17 cellular contexts compared by ENCODE assay signal in genomic region chr4:165457793-165458192, GRCh38.
DNase-seq lines count a peak whose midpoint lies in the region; ATAC-seq, FAIRE-seq and TF ChIP-seq lines count a peak whose summit lies in the region.
"Had no signal": no experiment of that assay in that cellular context is flagged by ENCODE, and none has a peak within 500 bp of the region (broad histone marks: within the 10 kb centered on the region; RNA-seq: fewer than 3 reads in every experiment).

No MANE protein-coding gene starts in this region.

- H3K36me3 ChIP-seq in osteoblast (ENCODE audit: insufficient read depth, low read length) = no peaks in the 10 kb centered on the region
- H3K36me3 ChIP-seq: BLaER1 had no signal

- intact Hi-C loops in sciatic nerve (cut with DNase I) = no loop called here

- H3K9me3 ChIP-seq in osteoblast (ENCODE audit: low read depth, low read length) = no peaks in the 10 kb centered on the region
- H3K9me3 ChIP-seq: BLaER1, SK-N-SH had no signal

- H3K4me3 ChIP-seq in osteoblast (ENCODE audit: insufficient read depth, low read length) = no peak overlapping the region
- H3K4me3 ChIP-seq: BLaER1 had no signal

- H4K20me1 ChIP-seq in osteoblast (ENCODE audit: insufficient read depth, low read length) = no peaks in the 10 kb centered on the region
- H4K20me1 ChIP-seq: BLaER1 had no signal

- in situ Hi-C loops in G401 (cut with HindIII; ENCODE audit: low sequenced_read_pairs) = no loop called here

- no peaks in the 10 kb centered on the region for H3K27me3 ChIP-seq in osteoblast (ENCODE audit: insufficient read depth, low read length)
- H3K27me3 ChIP-seq: BLaER1 had no signal

- ATAC-seq in sciatic nerve = no peak
- ATAC-seq: Panc1, Right ventricle myocardium inferior had no signal

- no peak overlapping the region for H2AFZ ChIP-seq in osteoblast (ENCODE audit: low read length)

- FAIRE-seq in RCC 7860 (lab: Jason Lieb, UNC) = no peak

- no peaks in the 10 kb centered on the region for H3K79me2 ChIP-seq in osteoblast (ENCODE audit: insufficient read depth, low read length)

- no peak for TF ChIP-seq CTCF in osteoblast (IDR thresholded peaks at IDR 0.05; ENCODE audit: extremely low read depth, low read depth, low read length)

- DNase-seq in G401 (ENCODE audit: low spot score) (peak; percentile 49), NCI-H446 treated with DMSO at 0.1 percent for 48 hours (lab: John Stamatoyannopoulos, UW) (peak; percentile 28), caudate nucleus (lab: John Stamatoyannopoulos, UW) (no peak), osteoblast (ENCODE audit: insufficient read length, low spot score, missing footprints) (peak; percentile 17), RCC 7860 (ENCODE audit: low spot score) (no peak), sciatic nerve (ENCODE audit: low spot score) (no peak), DMS79 (lab: John Stamatoyannopoulos, UW) (no peak)
- DNase-seq: H9, IMR-90, Kasumi-1, MM.1S, NCI-H1105, NCI-H187, SK-N-SH had no signal

- H3K27ac ChIP-seq in caudate nucleus (ENCODE audit: low read depth, low read length) (peak overlapping the region; percentile 8), osteoblast (ENCODE audit: low read depth, low read length) (no peak overlapping the region)
- H3K27ac ChIP-seq: BLaER1 had no signal

- no peak overlapping the region for H3K4me2 ChIP-seq in osteoblast (ENCODE audit: insufficient read depth, low read length)
- H3K4me2 ChIP-seq: BLaER1, SK-N-SH had no signal

- peaks cover 6% of the 10 kb centered on the region for H3K4me1 ChIP-seq in osteoblast (ENCODE audit: insufficient read depth, low read length)
- H3K4me1 ChIP-seq: BLaER1 had no signal

Comparison
In these comparisons a context has a peak if more than half of its experiments do, and no peak if none do; other contexts are left out.
1. DNase-seq: peak in G401 (single experiment), NCI-H446 treated with DMSO at 0.1 percent for 48 hours (single experiment) and osteoblast (single experiment); none in caudate nucleus (0 of 61), RCC 7860 (single experiment), sciatic nerve (single experiment) and DMS79 (single experiment).